25 cellular contexts compared by ENCODE assay signal in genomic region chr15:89822611-89822950, GRCh38. TPM values are rescaled to one million over a fixed set of nuclear protein-coding genes. Genes with fewer than 3 reads are reported as not detected.
DNase-seq lines count a peak whose midpoint lies in the region; ATAC-seq, FAIRE-seq and TF ChIP-seq lines count a peak whose summit lies in the region.
"Had no signal": no experiment of that assay in that cellular context is flagged by ENCODE, and none has a peak within 500 bp of the region (broad histone marks: within the 10 kb centered on the region; RNA-seq: fewer than 3 reads in every experiment).

No MANE protein-coding gene starts in this region.

- H2BK20ac ChIP-seq in H1 (ENCODE audit: low read length): no peak overlapping the region

- ATAC-seq in PC-3 (no peak), left colon (no peak), GM19452 (IDR thresholded peaks at IDR 0.05; ENCODE audit: unreplicated experiment) (no peak), GM18511 (IDR thresholded peaks at IDR 0.05; ENCODE audit: unreplicated experiment) (no peak)
- ATAC-seq: right lobe of liver; stimulated activated naive CD8-positive, alpha-beta T cell treated with anti-CD3 and anti-CD28 coated beads, Interleukin-15, amount 100 ng/mL, for 72 hours had no signal

- no peak for TF ChIP-seq CTCF in PC-3 (conservative IDR thresholded peaks at IDR 0.05; ENCODE audit: low read depth, low read length)
- no peak for TF ChIP-seq CTCF in H1 (IDR thresholded peaks at IDR 0.05; ENCODE audit: control extremely low read depth in 1 of 3, insufficient read depth in 1 of 3, low read depth in 1 of 3, low read length in 3 of 3)

- no peak for TF ChIP-seq EP300 in H1 (IDR thresholded peaks at IDR 0.05; ENCODE audit: borderline replicate concordance in 1 of 2, low read depth in 2 of 2, low read length in 2 of 2)

- H2BK15ac ChIP-seq in H1 (ENCODE audit: low read length): 0 out of 2 replicates have a peak overlapping the region, but pooled peaks have one; percentile 25

- no peak overlapping the region for H2AK5ac ChIP-seq in H1 (ENCODE audit: low read depth, low read length)

- H3K18ac ChIP-seq in H1 (ENCODE audit: extremely low read depth, low read length): no peak overlapping the region

- H3K9ac ChIP-seq in GM23248 (peak overlapping the region; percentile 64), PC-3 (ENCODE audit: low read length) (peak overlapping the region; percentile 91), H1 (replicated peaks in 1 of 4; ENCODE audit: extremely low read depth in 1 of 4, low read depth in 3 of 4, low read length in 3 of 4) (no peak overlapping the region), skeletal muscle satellite cell (ENCODE audit: low read depth, low read length) (no peak overlapping the region)

- no peak overlapping the region for H2BK5ac ChIP-seq in H1 (ENCODE audit: low read depth, low read length)

- H3F3A ChIP-seq in GM23248 (ENCODE audit: insufficient read depth): peaks cover 34% of the 10 kb centered on the region
- peaks cover 15% of the 10 kb centered on the region for H3F3A ChIP-seq in PC-3 (ENCODE audit: low read length, unreplicated experiment)

- H3K23me2 ChIP-seq in H1 (ENCODE audit: low read depth, low read length): no peaks in the 10 kb centered on the region

- no peak for TF ChIP-seq RAD21 in H1 (IDR thresholded peaks at IDR 0.05 in 1 of 2, conservative IDR thresholded peaks at IDR 0.05 in 1 of 2; ENCODE audit: low read depth in 2 of 2, low read length in 2 of 2)

- H3K4ac ChIP-seq in H1 (replicated peaks; ENCODE audit: insufficient read length, low read depth, low read length): no peak overlapping the region

- no peak overlapping the region for H3K14ac ChIP-seq in H1 (ENCODE audit: insufficient read length)

- H3K4me2 ChIP-seq in GM23248 (ENCODE audit: unreplicated experiment): peak overlapping the region; percentile 49
- peak overlapping the region; percentile 45 for H3K4me2 ChIP-seq in PC-3 (ENCODE audit: low read length)
- H3K4me2 ChIP-seq in H1 (ENCODE audit: insufficient read depth in 1 of 2, low read depth in 2 of 2, low read length in 2 of 2): no peak overlapping the region
- H3K4me2 ChIP-seq in skeletal muscle satellite cell (ENCODE audit: low read length): peak overlapping the region; percentile 77

- no peak overlapping the region for H3K56ac ChIP-seq in H1 (replicated peaks; ENCODE audit: insufficient read length, low read depth, low read length)

- FAIRE-seq in H1 (lab: Jason Lieb, UNC): no peak
- FAIRE-seq: GM12892 had no signal

- no peak overlapping the region for H4K5ac ChIP-seq in H1 (ENCODE audit: insufficient read length, low read depth, low read length)

- H3K23ac ChIP-seq in H1 (ENCODE audit: insufficient read length): no peak overlapping the region

- no peaks in the 10 kb centered on the region for H3K9me2 ChIP-seq in GM23248 (ENCODE audit: insufficient read depth)
- H3K9me2 ChIP-seq in PC-3 (replicated peaks; ENCODE audit: low read length): no peaks in the 10 kb centered on the region

- no TSS peak for BruUV-seq in PC-3 (replicated peaks; lab: Mats Ljungman, UMichigan)

- H2BK120ac ChIP-seq in H1 (replicated peaks; ENCODE audit: low read depth, low read length): no peak overlapping the region

- in situ Hi-C loops in GM23248 (cut with MboI): no loop called here

- CTCF ChIA-PET in PC-3 (lab: Charles Lee) (no interaction called here), H1 (lab: Charles Lee; ENCODE audit: partially characterized antibody) (interaction anchor here (0.7 to 4.3 kb wide), 9 partner anchors 16 to 62 kb away, joined by 3 to 20 read pairs (median 4); partner anchors contain the start of gene MESP2)

- no peaks in the 10 kb centered on the region for H3K79me2 ChIP-seq in GM23248 (ENCODE audit: insufficient read depth)
- 0 out of 2 replicates have a peak, but pooled peaks cover 8% of the 10 kb centered on the region for H3K79me2 ChIP-seq in PC-3 (ENCODE audit: low read length)
- H3K79me2 ChIP-seq in H1 (ENCODE audit: control insufficient read depth in 1 of 2, insufficient read depth in 2 of 2, low read length in 2 of 2): no peaks in the 10 kb centered on the region

- no peak overlapping the region for H4K8ac ChIP-seq in H1 (ENCODE audit: extremely low read depth, insufficient read depth, low read length)

- peak overlapping the region; percentile 14; the same call in 1 of the 2 replicates for H3K4me3 ChIP-seq in GM23248
- no peak overlapping the region for H3K4me3 ChIP-seq in PC-3 (ENCODE audit: low read length)
- no peak overlapping the region for H3K4me3 ChIP-seq in H1 (ENCODE audit: extremely low read depth in 1 of 4, insufficient read depth in 2 of 4, low read depth in 3 of 4, low read length in 4 of 4)
- H3K4me3 ChIP-seq in skeletal muscle satellite cell (ENCODE audit: low read length): no peak overlapping the region
- H3K4me3 ChIP-seq: lung, right lobe of liver, thyroid gland had no signal

- H3K27me3 ChIP-seq in GM23248 (replicated peaks; ENCODE audit: insufficient read depth): no peaks in the 10 kb centered on the region
- no peaks in the 10 kb centered on the region for H3K27me3 ChIP-seq in PC-3 (ENCODE audit: low read length)
- no peaks in the 10 kb centered on the region for H3K27me3 ChIP-seq in H1 (replicated peaks in 1 of 4; ENCODE audit: control insufficient read depth in 3 of 4, extremely low read depth in 1 of 4, insufficient read depth in 3 of 4, low read length in 3 of 4)
- no peaks in the 10 kb centered on the region for H3K27me3 ChIP-seq in skeletal muscle satellite cell (ENCODE audit: control insufficient read depth, insufficient read depth, low read length)
- H3K27me3 ChIP-seq: right lobe of liver, thyroid gland had no signal

- no peaks in the 10 kb centered on the region for H4K20me1 ChIP-seq in GM23248 (ENCODE audit: insufficient read depth)
- no peaks in the 10 kb centered on the region for H4K20me1 ChIP-seq in PC-3 (ENCODE audit: low read length)
- no peaks in the 10 kb centered on the region for H4K20me1 ChIP-seq in H1 (replicated peaks in 1 of 2; ENCODE audit: control insufficient read depth in 1 of 2, insufficient read depth in 2 of 2, low read length in 2 of 2)

- TF ChIP-seq POLR2A in H1 (IDR thresholded peaks at IDR 0.05; ENCODE audit: control extremely low read depth in 1 of 2, low read depth in 2 of 2, low read length in 2 of 2): no peak
- no peak for TF ChIP-seq POLR2A in erythroblast (IDR thresholded peaks at IDR 0.05; ENCODE audit: low read length)

- H3K27ac ChIP-seq in GM23248: peak overlapping the region; percentile 90
- H3K27ac ChIP-seq in PC-3 (ENCODE audit: low read length): peak overlapping the region; percentile 100
- no peak overlapping the region for H3K27ac ChIP-seq in H1 (ENCODE audit: low read depth, low read length)
- H3K27ac ChIP-seq: right lobe of liver had no signal

- DNase-seq in GM23248: no peak
- DNase-seq in PC-3: no peak
- DNase-seq in H1 (ENCODE audit: low read depth in 1 of 2, low spot score in 2 of 2): no peak
- no peak for DNase-seq in left colon
- DNase-seq in erythroblast (lab: John Stamatoyannopoulos, UW): no peak
- DNase-seq: activated CD4-positive, alpha-beta T cell treated with anti-CD3 and anti-CD28 coated beads for 4 hours; activated gamma-delta T cell; CD4-positive, alpha-beta memory T cell; DMS 273 treated with DMSO at 0.1 percent for 48 hours; NCI-H1436; NCI-H2081 treated with DMSO at 0.1 percent for 48 hours; right lobe of liver; SHP77; stimulated activated naive CD8-positive, alpha-beta T cell treated with anti-CD3 and anti-CD28 coated beads, Interleukin-15, amount 100 ng/mL, for 72 hours; thyroid gland had no signal

- H3K36me3 ChIP-seq in GM23248 (ENCODE audit: low read depth) (no peaks in the 10 kb centered on the region), PC-3 (ENCODE audit: low read depth, low read length) (no peaks in the 10 kb centered on the region), H1 (ENCODE audit: control insufficient read depth in 2 of 4, insufficient read depth in 4 of 4, low read length in 3 of 4) (no peaks in the 10 kb centered on the region), skeletal muscle satellite cell (ENCODE audit: insufficient read depth, low read length) (no peaks in the 10 kb centered on the region)
- H3K36me3 ChIP-seq: right lobe of liver, thyroid gland had no signal

- POLR2A ChIA-PET in PC-3 (lab: Charles Lee; ENCODE audit: unreplicated experiment) (no interaction called here), H1 (lab: Charles Lee; ENCODE audit: partially characterized antibody) (interaction anchor here (0.7 to 1.3 kb wide), 3 partner anchors 62 to 147 kb away, joined by 3 read pairs; no protein-coding TSS in a partner anchor)

- H3K79me1 ChIP-seq in H1 (ENCODE audit: low read depth, low read length): no peaks in the 10 kb centered on the region

- H3K9me3 ChIP-seq in GM23248 (ENCODE audit: low read depth) (no peaks in the 10 kb centered on the region), PC-3 (ENCODE audit: low read length) (no peaks in the 10 kb centered on the region), H1 (ENCODE audit: insufficient read depth in 2 of 2, low read depth in 1 of 2, low read length in 1 of 2) (no peaks in the 10 kb centered on the region), skeletal muscle satellite cell (replicated peaks; ENCODE audit: low read length) (no peaks in the 10 kb centered on the region)
- H3K9me3 ChIP-seq: right lobe of liver, thyroid gland had no signal

- H2AFZ ChIP-seq in GM23248 (no peak overlapping the region), PC-3 (ENCODE audit: low read length) (no peak overlapping the region), H1 (ENCODE audit: low read length) (no peak overlapping the region)

- H3K4me1 ChIP-seq in GM23248 (ENCODE audit: insufficient read depth): peaks cover 59% of the 10 kb centered on the region
- peaks cover 64% of the 10 kb centered on the region for H3K4me1 ChIP-seq in PC-3 (ENCODE audit: insufficient read depth, low read length)
- peaks cover 0 to 9% (median 2%) of the 10 kb centered on the region in 4 experiments; a peak in 1 of 7 replicates for H3K4me1 ChIP-seq in H1 (replicated peaks in 1 of 4; ENCODE audit: control insufficient read depth in 3 of 4, insufficient read depth in 4 of 4, low read length in 3 of 4)
- H3K4me1 ChIP-seq in skeletal muscle satellite cell (ENCODE audit: control insufficient read depth, insufficient read depth, low read length): peaks cover 62% of the 10 kb centered on the region
- H3K4me1 ChIP-seq: thyroid gland had no signal

- H2BK12ac ChIP-seq in H1 (ENCODE audit: low read depth, low read length): peak overlapping the region; percentile 63; the same call in 1 of the 2 replicates

- intact Hi-C loops in PC-3 (cut with micrococcal nuclease): no loop called here
- intact Hi-C loops in left colon (cut with DNase I, micrococcal nuclease): no loop called here

- 51 to 58% methylated on average over 5 of the region's 5 CpGs for WGBS in GM23248 (ENCODE audit: low coverage in 1 of 2, low lambda C conversion rate in 2 of 2, missing lambda C conversion rate in 2 of 2), 2 experiments
- 87% methylated on average over 5 of the region's 5 CpGs; no CpG with 5 or more reads in 1 of the 2 experiments for WGBS in H1 (ENCODE audit: extremely low coverage in 1 of 2, insufficient coverage in 1 of 2, insufficient read length in 1 of 2, insufficient replicate concordance in 2 of 2, low coverage in 1 of 2, low lambda C conversion rate in 2 of 2, missing lambda C conversion rate in 1 of 2), 2 experiments

- peak overlapping the region; percentile 34 for H4K91ac ChIP-seq in H1 (replicated peaks; ENCODE audit: insufficient read length, low read length)

RNA-seq across cellular contexts. Expression of gene ANPEP, which starts 7.9 kb away (rescaled TPM):
- 464 and 467 TPM in 2 replicates for total RNA-seq in GM23248 (2014; rRNA removed; shearing (Covaris generic))
- polyA plus RNA-seq in GM23248 (2016; fragmentation: Nextera tagmentation; extraction: Ambion mirVana) (568 and 585 TPM in 2 replicates), H1 (2011; rRNA removed) (2.0 and 3.3 TPM in 2 replicates)
- total RNA-seq in PC-3 (2014; rRNA removed) (113 and 133 TPM in 2 replicates), left colon (100 to 1,000 TPM; 439 to 623 TPM)
- 1.6 and 2.2 TPM in 2 replicates for total RNA-seq in H1 (2021; fragmentation: NEBNext Ultra II Directional; extraction: Animal tissue kit (Norgen Biotek cat#: 25700))
- polyA plus RNA-seq in H1 (2011; cell fraction: cytosol; rRNA removed): 2.2 TPM
- polyA plus RNA-seq in H1 (2011; cell fraction: nucleus; rRNA removed): 5.8 TPM
- polyA plus RNA-seq in H1 (2012, experiment 1 of 2): 1.6 to 3.7 TPM (median 2.2 TPM) in 4 replicates
- 1.4 TPM for polyA plus RNA-seq in H1 (2012, experiment 2 of 2)
- polyA plus RNA-seq in H1 (2013, experiment 1 of 2): 5.2 TPM
- polyA plus RNA-seq in H1 (2013, experiment 2 of 2): 3.8 TPM
- 1.6 and 2.5 TPM in 2 replicates for polyA minus RNA-seq in H1 (2011; rRNA and poly(A)+ RNA removed)
- polyA minus RNA-seq in H1 (2011; cell fraction: cytosol; rRNA and poly(A)+ RNA removed): 1.5 TPM
- polyA minus RNA-seq in H1 (2011; cell fraction: nucleus; rRNA and poly(A)+ RNA removed): 1.9 TPM
- total RNA-seq in skeletal muscle satellite cell (2012; rRNA removed): 318 and 367 TPM in 2 replicates
- polyA plus RNA-seq: CD4-positive, alpha-beta memory T cell had no signal

RNA-seq across cellular contexts. Expression of gene MESP2, which starts 46.4 kb away (rescaled TPM):
- not detected in 2 replicates for total RNA-seq in GM23248 (2014; rRNA removed; shearing (Covaris generic))
- polyA plus RNA-seq in GM23248 (2016; fragmentation: Nextera tagmentation; extraction: Ambion mirVana): not detected in 2 replicates
- total RNA-seq in PC-3 (2014; rRNA removed): 1.1 and 1.3 TPM in 2 replicates
- total RNA-seq in H1 (2021; fragmentation: NEBNext Ultra II Directional; extraction: Animal tissue kit (Norgen Biotek cat#: 25700)): 0.35 and 0.38 TPM in 2 replicates
- polyA plus RNA-seq in H1 (2011; rRNA removed): 0.80 and 1.6 TPM in 2 replicates
- polyA plus RNA-seq in H1 (2011; cell fraction: cytosol; rRNA removed): 0.57 TPM
- polyA plus RNA-seq in H1 (2011; cell fraction: nucleus; rRNA removed): 0.61 TPM
- 0.25 to 0.88 TPM (median 0.68 TPM) in 3 of 4 replicates, not detected in the other for polyA plus RNA-seq in H1 (2012, experiment 1 of 2)
- 0.43 TPM for polyA plus RNA-seq in H1 (2012, experiment 2 of 2)
- polyA plus RNA-seq in H1 (2013, experiment 1 of 2): 0.28 TPM
- 0.40 TPM for polyA plus RNA-seq in H1 (2013, experiment 2 of 2)
- polyA minus RNA-seq in H1 (2011; rRNA and poly(A)+ RNA removed): not detected in 2 replicates
- polyA minus RNA-seq in H1 (2011; cell fraction: cytosol; rRNA and poly(A)+ RNA removed): not detected
- polyA minus RNA-seq in H1 (2011; cell fraction: nucleus; rRNA and poly(A)+ RNA removed): 0.60 TPM
- 0.51 TPM in 1 of 2 replicates, not detected in the other for total RNA-seq in skeletal muscle satellite cell (2012; rRNA removed)
- total RNA-seq in left colon: 1 to 10 TPM in 1 of 2 donors, under 1 TPM in 1; 0.84 to 1.0 TPM
- total RNA-seq: CD4-positive, alpha-beta memory T cell; H4; HT1080; NCI-H460; OCI-LY7; progenitor cell of endocrine pancreas had no signal
- polyA plus RNA-seq: CD4-positive, alpha-beta memory T cell had no signal

Comparison
In these comparisons a context has a peak if more than half of its experiments do, and no peak if none do; other contexts are left out.
1. H3K4me2 ChIP-seq: peak in GM23248 (single experiment), PC-3 (single experiment) and skeletal muscle satellite cell (single experiment); none in H1 (0 of 2).
2. H3K9ac ChIP-seq: peak in GM23248 (single experiment) and PC-3 (single experiment); none in H1 (0 of 4) and skeletal muscle satellite cell (single experiment).
3. RNA of gene ANPEP, which starts 7.9 kb away (total RNA-seq): 439 to 623 TPM in left colon, 464 to 467 TPM in GM23248 and 113 to 133 TPM in PC-3; 1.6 to 2.2 TPM in H1; every median in the first group is over 10 times any median in the second.